Comparison of ENCODE assay signal across 8 cellular contexts in genomic region chr2:197434541-197435513, GRCh38. TPM values are rescaled to one million over a fixed set of nuclear protein-coding genes. Genes with fewer than 3 reads are reported as not detected.
DNase-seq lines count a peak whose midpoint lies in the region; ATAC-seq and TF ChIP-seq lines count a peak whose summit lies in the region.

TSS of gene SF3B1 (minus strand) at chr2:197435028. CDS start at chr2:197434999, 29 bp downstream.

- CTCF ChIA-PET in activated B cell treated with CpG ODN at 0.5 μM for 24 hours (lab: Charles Lee) = interaction anchor here (0.6 to 1.3 kb wide), 2 partner anchors 18 to 794 kb away, joined by 3 read pairs; partner anchors contain the start of gene COQ10B

- intact Hi-C loops in activated B cell treated with CpG ODN at 0.5 μM for 24 hours (cut with micrococcal nuclease) = loop anchor here (1.0 to 5.0 kb wide), 7 partner anchors 18 to 796 kb away; partner anchors contain the start of genes ANKRD44, CCDC150, COQ10B and HSPE1

- H3K27ac Mint-ChIP-seq in activated B cell treated with CpG ODN at 0.5 μM for 24 hours = peak within 1 kb of the TSS; percentile 100
- peak within 1 kb of the TSS; percentile 100 for H3K27ac Mint-ChIP-seq in immature natural killer cell

- POLR2A ChIA-PET in activated B cell treated with CpG ODN at 0.5 μM for 24 hours (lab: Charles Lee) = interaction anchor here (0.6 to 5.5 kb wide), 17 partner anchors 10 to 636 kb away, joined by 3 to 146 read pairs (median 5); partner anchors contain the start of genes COQ10B, GTF3C3, HSPD1 and HSPE1

- H3K9me3 Mint-ChIP-seq in activated B cell treated with CpG ODN at 0.5 μM for 24 hours (no peaks in the 10 kb centered on the region), immature natural killer cell (no peaks in the 10 kb centered on the region)

- no peak for TF ChIP-seq CTCF in activated B cell treated with CpG ODN at 0.5 μM for 24 hours (IDR thresholded peaks at IDR 0.05)

- peak within 1 kb of the TSS; percentile 99 for H3K4me3 Mint-ChIP-seq in activated B cell treated with CpG ODN at 0.5 μM for 24 hours
- peak within 1 kb of the TSS; percentile 99 to 100 (median 100) for H3K4me3 Mint-ChIP-seq in immature natural killer cell

- H3K27ac ChIP-seq in caudate nucleus (ENCODE audit: low read depth, low read length) = peak within 1 kb of the TSS; percentile 94

- ATAC-seq in HG03196 (IDR thresholded peaks at IDR 0.05; ENCODE audit: unreplicated experiment) (peak; percentile 95), activated B cell treated with CpG ODN at 0.5 μM for 24 hours (ENCODE audit: low read depth) (peak; percentile 96)

- H3K4me1 Mint-ChIP-seq in activated B cell treated with CpG ODN at 0.5 μM for 24 hours = peaks cover 62% of the 10 kb centered on the region
- peaks cover 61 to 65% of the 10 kb centered on the region in 2 donors for H3K4me1 Mint-ChIP-seq in immature natural killer cell

- in situ Hi-C loops in GM18951 (cut with MboI; ENCODE audit: low sequenced_read_pairs, unreplicated experiment) = no loop called here

- H3K27me3 Mint-ChIP-seq in activated B cell treated with CpG ODN at 0.5 μM for 24 hours (no peaks in the 10 kb centered on the region), immature natural killer cell (ENCODE audit: low read depth in 3 of 3) (peaks cover 10 to 13% (median 11%) of the 10 kb centered on the region in 3 donors)

- H3K36me3 Mint-ChIP-seq in activated B cell treated with CpG ODN at 0.5 μM for 24 hours (ENCODE audit: low read depth) = peaks cover 33% of the 10 kb centered on the region
- H3K36me3 Mint-ChIP-seq in immature natural killer cell = no peaks in the 10 kb centered on the region

- TF ChIP-seq POLR2A in GM18951 (IDR thresholded peaks at IDR 0.05; ENCODE audit: extremely low read depth, insufficient read depth, insufficient read length) = peak; percentile 91

- DNase-seq in AG08395 (ENCODE audit: low spot score) = peak; percentile 98
- DNase-seq in NCI-H345 (lab: John Stamatoyannopoulos, UW) = peak; percentile 98
- DNase-seq in activated B cell treated with CpG ODN at 0.5 μM for 24 hours = peak; percentile 98
- peak; percentile 64 to 98 (median 96) for DNase-seq in caudate nucleus (lab: John Stamatoyannopoulos, UW)
- DNase-seq in immature natural killer cell = peak; percentile 99
- peak; percentile 93 for DNase-seq in smooth muscle cell of the brain vasculature (ENCODE audit: low read depth, low spot score)

RNA-seq across cellular contexts. Expression of gene SF3B1, which starts in this region (rescaled TPM):
- total RNA-seq in activated B cell treated with CpG ODN at 0.5 μM for 24 hours = 328 and 380 TPM in 2 replicates
- 100 to 1,000 TPM; 123 to 165 (median 133) TPM for polyA plus RNA-seq in immature natural killer cell

Comparison
In these comparisons a context has a peak if more than half of its experiments do, and no peak if none do; other contexts are left out.
1. Peak in every context shown above with its lines: DNase-seq, ATAC-seq and H3K27ac ChIP-seq.